In genomic region chr15:60390231-60390630, GRCh38 we compare ENCODE assay signal across 10 cellular contexts. TPM values are rescaled to one million over a fixed set of nuclear protein-coding genes. Genes with fewer than 3 reads are reported as not detected.
DNase-seq lines count a peak whose midpoint lies in the region; ATAC-seq, FAIRE-seq and TF ChIP-seq lines count a peak whose summit lies in the region.
"Had no signal": no experiment of that assay in that cellular context is flagged by ENCODE, and none has a peak within 500 bp of the region (broad histone marks: within the 10 kb centered on the region; RNA-seq: fewer than 3 reads in every experiment).

No MANE protein-coding gene starts in this region.

- peak overlapping the region; percentile 95 for H3K27ac Mint-ChIP-seq in osteocyte (ENCODE audit: unreplicated experiment)

- TF ChIP-seq POLR2A in endothelial cell of umbilical vein (IDR thresholded peaks at IDR 0.05; ENCODE audit: low read depth, low read length) = no peak
- TF ChIP-seq POLR2A in GM12891 (IDR thresholded peaks at IDR 0.05; ENCODE audit: low read depth, low read length) = no peak

- H3K27ac ChIP-seq in Panc1 (ENCODE audit: low read length) = peak overlapping the region; percentile 100
- H3K27ac ChIP-seq in endothelial cell of umbilical vein (ENCODE audit: insufficient read depth, low read depth, low read length) = peak overlapping the region; percentile 97

- DNase-seq in BJ (ENCODE audit: low read depth) = no peak
- no peak for DNase-seq in Panc1 (ENCODE audit: low read depth, low spot score)
- no peak for DNase-seq in endothelial cell of umbilical vein (ENCODE audit: low read depth, low spot score)
- DNase-seq in osteocyte (ENCODE audit: extremely low spot score, unreplicated experiment) = no peak
- DNase-seq in GM13976 (ENCODE audit: low spot score) = no peak
- no peak for DNase-seq in NCI-H69 (lab: John Stamatoyannopoulos, UW)
- DNase-seq in RPMI8226 = no peak
- DNase-seq in GM12891 (ENCODE audit: insufficient read length, low spot score) = no peak
- DNase-seq: NCI-H146 had no signal

- peaks cover 98% of the 10 kb centered on the region for H3K4me1 ChIP-seq in Panc1 (ENCODE audit: control insufficient read depth, insufficient read depth, low read length)
- H3K4me1 ChIP-seq in endothelial cell of umbilical vein (ENCODE audit: control insufficient read depth, extremely low read depth, insufficient read depth, low read length) = peaks cover 88% of the 10 kb centered on the region

- H3K9me1 ChIP-seq in endothelial cell of umbilical vein (replicated peaks; ENCODE audit: control insufficient read depth, extremely low read depth, insufficient read depth, low read length) = no peaks in the 10 kb centered on the region

- H3K27me3 ChIP-seq in BJ (ENCODE audit: control insufficient read depth, insufficient read depth, low read length) (no peaks in the 10 kb centered on the region), Panc1 (ENCODE audit: control insufficient read depth, insufficient read depth, low read length) (no peaks in the 10 kb centered on the region), endothelial cell of umbilical vein (ENCODE audit: control insufficient read depth in 2 of 2, insufficient read depth in 2 of 2, low read length in 2 of 2) (no peaks in the 10 kb centered on the region)

- dilution Hi-C loops in endothelial cell of umbilical vein (cut with MboI; ENCODE audit: extremely low pct_ligation_motif_present, low sequenced_read_pairs) = no loop called here

- FAIRE-seq in endothelial cell of umbilical vein (lab: Jason Lieb, UNC) (no peak), GM12891 (lab: Jason Lieb, UNC) (no peak)
- FAIRE-seq: H1 had no signal

- in situ Hi-C loops in Panc1 (cut with HindIII; ENCODE audit: low pct_unique_long_range_greater_than_20kb, low sequenced_read_pairs) (no loop called here), GM13976 (cut with MboI; ENCODE audit: low sequenced_read_pairs, unreplicated experiment) (no loop called here)

- peak overlapping the region; percentile 40 for H3K9ac ChIP-seq in endothelial cell of umbilical vein (replicated peaks; ENCODE audit: extremely low read depth, insufficient read depth, low read length)

- H2AFZ ChIP-seq in endothelial cell of umbilical vein (ENCODE audit: low read depth, low read length) = no peak overlapping the region

- peak overlapping the region; percentile 96 for H3K4me2 ChIP-seq in endothelial cell of umbilical vein (ENCODE audit: insufficient read depth, low read length)

- H3K36me3 ChIP-seq in BJ (ENCODE audit: control insufficient read depth, insufficient read depth, low read length) (peaks cover 12% of the 10 kb centered on the region), Panc1 (ENCODE audit: control insufficient read depth, insufficient read depth, low read length) (peaks cover 28% of the 10 kb centered on the region), endothelial cell of umbilical vein (ENCODE audit: control insufficient read depth in 2 of 2, extremely low read depth in 1 of 2, insufficient read depth in 2 of 2, low read length in 2 of 2) (peaks cover 3 to 14% of the 10 kb centered on the region in 2 experiments)

- H3K9me3 ChIP-seq in Panc1 (ENCODE audit: control insufficient read depth, insufficient read depth, low read depth, low read length) = no peaks in the 10 kb centered on the region
- H3K9me3 ChIP-seq in endothelial cell of umbilical vein (replicated peaks; ENCODE audit: control insufficient read depth, insufficient read depth, low read length) = no peaks in the 10 kb centered on the region

- intact Hi-C loops in Panc1 (cut with micrococcal nuclease; ENCODE audit: unreplicated experiment) (no loop called here), endothelial cell of umbilical vein (cut with micrococcal nuclease) (no loop called here)

- peaks cover 99% of the 10 kb centered on the region for H3K79me2 ChIP-seq in endothelial cell of umbilical vein (ENCODE audit: control insufficient read depth, insufficient read depth, low read length)

- ATAC-seq in Panc1 = no peak

- POLR2A ChIA-PET in BJ (lab: Charles Lee) (no interaction called here), Panc1 (lab: Charles Lee) (no interaction called here), endothelial cell of umbilical vein (lab: Charles Lee) (interaction anchor here (1.0 kb wide), 1 partner anchor 27 kb away, joined by 3 read pairs; no protein-coding TSS in a partner anchor)

- peak overlapping the region; percentile 30 for H3K4me3 ChIP-seq in BJ (ENCODE audit: low read depth, low read length)
- H3K4me3 ChIP-seq in Panc1 (ENCODE audit: low read depth in 2 of 2, low read length in 2 of 2) = peak overlapping the region; percentile 57 to 88
- H3K4me3 ChIP-seq in endothelial cell of umbilical vein (replicated peaks in 1 of 3; ENCODE audit: insufficient read depth in 1 of 3, low read depth in 1 of 3, low read length in 3 of 3) = peak overlapping the region in 1 of 3 experiments; percentile 96

- TF ChIP-seq CTCF in BJ (IDR thresholded peaks at IDR 0.05; ENCODE audit: insufficient read depth, low read depth, low read length) (no peak), Panc1 (IDR thresholded peaks at IDR 0.05) (no peak), endothelial cell of umbilical vein (IDR thresholded peaks at IDR 0.05; ENCODE audit: extremely low read depth in 1 of 2, insufficient read depth in 1 of 2, low read depth in 1 of 2, low read length in 2 of 2) (no peak), osteocyte (IDR thresholded peaks at IDR 0.05) (no peak), GM13976 (IDR thresholded peaks at IDR 0.05; ENCODE audit: borderline replicate concordance, control extremely low read depth, extremely low read depth, insufficient read depth, missing control alignments) (no peak)

- no peaks in the 10 kb centered on the region for H3K27me3 Mint-ChIP-seq in osteocyte (ENCODE audit: unreplicated experiment)

- H3K4me1 Mint-ChIP-seq in osteocyte (ENCODE audit: unreplicated experiment) = peaks cover 94% of the 10 kb centered on the region

- H3K4me3 Mint-ChIP-seq in osteocyte (ENCODE audit: unreplicated experiment) = peak overlapping the region; percentile 72

- BruUV-seq in Panc1 (replicated peaks; lab: Mats Ljungman, UMichigan) (no TSS peak), endothelial cell of umbilical vein (replicated peaks; lab: Mats Ljungman, UMichigan) (no TSS peak)

- peaks cover 31% of the 10 kb centered on the region for H4K20me1 ChIP-seq in endothelial cell of umbilical vein (replicated peaks; ENCODE audit: control insufficient read depth, extremely low read depth, insufficient read depth, low read length)

- no peaks in the 10 kb centered on the region for H3K9me3 Mint-ChIP-seq in osteocyte (ENCODE audit: unreplicated experiment)

- CTCF ChIA-PET in BJ (lab: Yijun Ruan, JAX) = no interaction called here
- CTCF ChIA-PET in Panc1 (lab: Charles Lee) = no interaction called here
- CTCF ChIA-PET in endothelial cell of umbilical vein (lab: Charles Lee) = interaction anchor here (1.0 to 1.1 kb wide), 4 partner anchors 19 to 131 kb away, joined by 3 to 6 read pairs (median 4); no protein-coding TSS in a partner anchor

- peaks cover 47% of the 10 kb centered on the region for H3K36me3 Mint-ChIP-seq in osteocyte (ENCODE audit: unreplicated experiment)

TF ChIP-seq in endothelial cell of umbilical vein, 7 proteins besides CTCF, POLR2A, EP300 and RAD21:
- no peak for TF ChIP-seq JUN (IDR thresholded peaks at IDR 0.05; ENCODE audit: borderline replicate concordance, insufficient read depth, insufficient read length, low read depth)
- no peak for TF ChIP-seq POLR2AphosphoS5 (IDR thresholded peaks at IDR 0.05; ENCODE audit: insufficient read depth, low read depth, low read length)
- no peak for TF ChIP-seq FOS (IDR thresholded peaks at IDR 0.05; ENCODE audit: borderline replicate concordance, insufficient read depth, low read length)
- no peak for TF ChIP-seq MYC (IDR thresholded peaks at IDR 0.05; ENCODE audit: low read depth, low read length)
- TF ChIP-seq, protein P1, sequence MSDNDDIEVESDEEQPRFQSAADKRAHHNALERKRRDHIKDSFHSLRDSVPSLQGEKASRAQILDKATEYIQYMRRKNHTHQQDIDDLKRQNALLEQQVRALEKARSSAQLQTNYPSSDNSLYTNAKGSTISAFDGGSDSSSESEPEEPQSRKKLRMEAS (IDR thresholded peaks at IDR 0.05; ENCODE audit: insufficient read depth, insufficient read length) = no peak
- no peak for TF ChIP-seq GATA2 (IDR thresholded peaks at IDR 0.05; ENCODE audit: insufficient read depth, insufficient read length, low read depth, low read length)
- no peak for TF ChIP-seq EZH2 (IDR thresholded peaks at IDR 0.05; ENCODE audit: borderline replicate concordance, low read depth, low read length, severe bottlenecking)
TF ChIP-seq in endothelial cell of umbilical vein: peak in this region for 0.

TF ChIP-seq in GM12891, 5 proteins besides CTCF, POLR2A, EP300 and RAD21:
- TF ChIP-seq POU2F2 (IDR thresholded peaks at IDR 0.05; ENCODE audit: low read depth, low read length) = no peak
- TF ChIP-seq PAX5 (IDR thresholded peaks at IDR 0.05; ENCODE audit: insufficient read depth, low read length, severe bottlenecking) = no peak
- TF ChIP-seq TAF1 (IDR thresholded peaks at IDR 0.05; ENCODE audit: low read depth, low read length) = no peak

RNA-seq across cellular contexts. Expression of gene ANXA2, which starts 7.6 kb away (rescaled TPM):
- polyA plus RNA-seq in BJ (2011; rRNA removed) = 5,886 and 6,474 TPM in 2 replicates
- 2,251 and 4,059 TPM in 2 replicates for polyA minus RNA-seq in BJ (2011; rRNA and poly(A)+ RNA removed)
- total RNA-seq in Panc1 (2021; ENCODE audit: unreplicated experiment) = 1,903 TPM
- polyA plus RNA-seq in Panc1 (2012; ENCODE audit: insufficient read length) = 1,847 TPM
- 2,636 and 2,725 TPM in 2 replicates for total RNA-seq in endothelial cell of umbilical vein
- polyA plus RNA-seq in endothelial cell of umbilical vein = 2,745 and 3,299 TPM in 2 replicates
- polyA plus RNA-seq in endothelial cell of umbilical vein (2011; cell fraction: cytosol; rRNA removed) = 4,765 and 4,884 TPM in 2 replicates
- polyA plus RNA-seq in endothelial cell of umbilical vein (2011; cell fraction: nucleus; rRNA removed) = 2,911 and 3,170 TPM in 2 replicates
- 3,482 and 4,382 TPM in 2 replicates for polyA plus RNA-seq in endothelial cell of umbilical vein (2012)
- 3,299 and 3,540 TPM in 2 replicates for polyA minus RNA-seq in endothelial cell of umbilical vein
- 533 TPM for polyA minus RNA-seq in endothelial cell of umbilical vein (2011; cell fraction: cytosol; rRNA and poly(A)+ RNA removed)
- polyA minus RNA-seq in endothelial cell of umbilical vein (2011; cell fraction: nucleus; rRNA and poly(A)+ RNA removed) = 990 and 1,101 TPM in 2 replicates
- 2,961 and 3,149 TPM in 2 replicates for total RNA-seq in osteocyte
- 59.1 TPM for polyA plus RNA-seq in GM12891 (2012; ENCODE audit: low read depth, missing spikeins)
